In the genomic region with DNA sequence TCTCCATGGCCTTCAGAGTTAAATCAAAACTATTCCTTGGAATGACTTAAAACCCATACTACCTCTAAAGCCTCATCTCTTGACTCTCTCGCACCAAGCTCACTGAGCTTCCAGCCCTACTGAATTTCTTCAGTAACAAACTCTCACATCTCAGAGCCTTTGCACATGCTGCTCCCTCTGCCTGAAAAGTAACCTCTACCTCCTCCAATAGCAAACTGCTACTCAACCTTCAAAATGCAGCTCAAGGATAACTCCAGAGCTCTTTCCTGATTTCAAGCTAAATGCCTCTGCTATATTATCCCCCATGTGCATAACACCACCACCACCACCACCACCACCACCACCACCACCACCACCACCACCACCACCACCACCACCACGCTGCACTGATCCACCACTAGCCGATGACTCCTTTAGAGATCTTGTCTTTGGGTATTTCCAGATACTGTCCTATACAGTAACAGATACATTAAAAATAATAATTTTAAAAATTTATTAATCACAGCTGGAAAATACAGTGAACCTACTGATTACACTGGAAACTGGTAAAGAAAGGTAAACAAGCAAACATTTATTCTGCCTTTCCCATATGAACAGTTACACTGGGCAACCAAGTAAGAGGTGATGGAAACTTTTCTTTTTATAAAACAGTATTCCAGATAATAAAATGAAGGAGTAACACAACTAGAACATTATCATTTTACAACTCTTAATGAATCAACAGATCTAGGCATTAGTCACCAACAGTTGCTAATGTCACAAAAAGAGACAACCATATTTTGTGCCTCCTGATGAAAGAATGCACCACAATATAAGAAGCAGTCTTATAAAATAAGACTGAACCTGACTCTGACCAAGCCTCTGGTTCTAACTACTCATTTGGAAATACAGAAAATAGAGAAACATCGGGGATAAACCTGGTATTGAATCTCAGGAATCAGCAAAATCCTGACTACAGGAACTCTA, we compare ENCODE assay signal across 7 cellular contexts. TPM values are rescaled to one million over a fixed set of nuclear protein-coding genes. Genes with fewer than 3 reads are reported as not detected.
DNase-seq lines count a peak whose midpoint lies in the region; ATAC-seq, FAIRE-seq and TF ChIP-seq lines count a peak whose summit lies in the region.
"Not testable (repeated sequence)": the region's sequence is repeated elsewhere in the genome, so short reads cannot be mapped to it uniquely, and the experiment has no call there.

No MANE protein-coding gene starts in this region.

- not testable (repeated sequence) for H3K9me3 Mint-ChIP-seq in activated T-cell treated with anti-CD3 and anti-CD28 coated beads, Interleukin-2, amount 50 U/mL, for 72 hours; stimulated activated naive B cell treated with anti-CD40 and anti-IgM and Interleukin-4, amounts not matched to agents 10 μg/mL and 1 μg/mL and 100 μg/mL, for 72 hours

- H3K36me3 ChIP-seq in DND-41 (ENCODE audit: insufficient read depth, low read length); PC-3 (ENCODE audit: low read depth, low read length); bronchial epithelial cell (ENCODE audit: control insufficient read depth, insufficient read depth, low read length); osteoblast (ENCODE audit: insufficient read depth, low read length): not testable (repeated sequence)

- H3K27ac Mint-ChIP-seq in activated T-cell treated with anti-CD3 and anti-CD28 coated beads, Interleukin-2, amount 50 U/mL, for 72 hours; stimulated activated naive B cell treated with anti-CD40 and anti-IgM and Interleukin-4, amounts not matched to agents 10 μg/mL and 1 μg/mL and 100 μg/mL, for 72 hours: not testable (repeated sequence)

- not testable (repeated sequence) for H2AFZ ChIP-seq in DND-41 (ENCODE audit: low read depth, low read length); PC-3 (ENCODE audit: low read length); osteoblast (ENCODE audit: low read length)

- H3K4me3 Mint-ChIP-seq in activated T-cell treated with anti-CD3 and anti-CD28 coated beads, Interleukin-2, amount 50 U/mL, for 72 hours; stimulated activated naive B cell treated with anti-CD40 and anti-IgM and Interleukin-4, amounts not matched to agents 10 μg/mL and 1 μg/mL and 100 μg/mL, for 72 hours: not testable (repeated sequence)

- H3K4me3 ChIP-seq in DND-41 (ENCODE audit: low read depth in 1 of 2, low read length in 2 of 2); PC-3 (ENCODE audit: low read length); bronchial epithelial cell (ENCODE audit: low read depth, low read length); osteoblast (ENCODE audit: insufficient read depth, low read length): not testable (repeated sequence)

- not testable (repeated sequence) for H3K4me1 ChIP-seq in DND-41 (ENCODE audit: insufficient read depth, low read length); PC-3 (ENCODE audit: insufficient read depth, low read length)
- H3K4me1 ChIP-seq in osteoblast (ENCODE audit: insufficient read depth, low read length): peaks cover 12% of the 10 kb centered on the region

- not testable (repeated sequence) for H3K9me2 ChIP-seq in PC-3 (replicated peaks; ENCODE audit: low read length)

- peaks cover 85% of the 10 kb centered on the region for H3K79me2 ChIP-seq in DND-41 (ENCODE audit: insufficient read depth, low read length)
- H3K79me2 ChIP-seq in PC-3 (ENCODE audit: low read length): peaks cover 65% of the 10 kb centered on the region
- peaks cover 70% of the 10 kb centered on the region for H3K79me2 ChIP-seq in osteoblast (ENCODE audit: insufficient read depth, low read length)

- intact Hi-C loops in PC-3 (cut with micrococcal nuclease): not testable (repeated sequence)

- FAIRE-seq in bronchial epithelial cell (lab: Jason Lieb, UNC) (peak; percentile 77), islet of Langerhans (lab: Jason Lieb, UNC) (peak; percentile 21)

- not testable (repeated sequence) for TF ChIP-seq CTCF in DND-41 (IDR thresholded peaks at IDR 0.05; ENCODE audit: borderline replicate concordance, extremely low read depth, low read length, poor library complexity, severe bottlenecking); PC-3 (conservative IDR thresholded peaks at IDR 0.05; ENCODE audit: low read depth, low read length); bronchial epithelial cell (IDR thresholded peaks at IDR 0.05; ENCODE audit: insufficient read depth, low read length, severe bottlenecking); osteoblast (IDR thresholded peaks at IDR 0.05; ENCODE audit: extremely low read depth, low read depth, low read length)

- CTCF ChIA-PET in PC-3 (lab: Charles Lee): not testable (repeated sequence)

- ATAC-seq in DND-41 (ENCODE audit: insufficient read depth, low read depth): peak; percentile 27; the same call in 1 of the 3 replicates
- ATAC-seq in PC-3: peak; percentile 22; the same call in 1 of the 2 replicates
- peak; percentile 28 to 29 for ATAC-seq in activated T-cell treated with anti-CD3 and anti-CD28 coated beads, Interleukin-2, amount 50 U/mL, for 72 hours (replicated peaks in 1 of 2)
- peak; percentile 6 to 19 for ATAC-seq in stimulated activated naive B cell treated with anti-CD40 and anti-IgM and Interleukin-4, amounts not matched to agents 10 μg/mL and 1 μg/mL and 100 μg/mL, for 72 hours (replicated peaks)

- not testable (repeated sequence) for H3K27me3 Mint-ChIP-seq in activated T-cell treated with anti-CD3 and anti-CD28 coated beads, Interleukin-2, amount 50 U/mL, for 72 hours (ENCODE audit: low read depth); stimulated activated naive B cell treated with anti-CD40 and anti-IgM and Interleukin-4, amounts not matched to agents 10 μg/mL and 1 μg/mL and 100 μg/mL, for 72 hours

- H4K20me1 ChIP-seq in DND-41 (ENCODE audit: insufficient read depth, low read length) (peaks cover 23% of the 10 kb centered on the region; the same call in 1 of the 2 replicates), osteoblast (ENCODE audit: insufficient read depth, low read length) (peaks cover 23% of the 10 kb centered on the region)
- not testable (repeated sequence) for H4K20me1 ChIP-seq in PC-3 (ENCODE audit: low read length)

- not testable (repeated sequence) for H3K9ac ChIP-seq in DND-41 (ENCODE audit: low read depth, low read length); PC-3 (ENCODE audit: low read length)

- DNase-seq in DND-41; PC-3; activated T-cell treated with anti-CD3 and anti-CD28 coated beads, Interleukin-2, amount 50 U/mL, for 72 hours; bronchial epithelial cell (ENCODE audit: low read depth); osteoblast (ENCODE audit: insufficient read length, low spot score, missing footprints); stimulated activated naive B cell treated with anti-CD40 and anti-IgM and Interleukin-4, amounts not matched to agents 10 μg/mL and 1 μg/mL and 100 μg/mL, for 72 hours: not testable (repeated sequence)

- POLR2A ChIA-PET in PC-3 (lab: Charles Lee; ENCODE audit: unreplicated experiment): not testable (repeated sequence)

- H3F3A ChIP-seq in PC-3 (ENCODE audit: low read length, unreplicated experiment): not testable (repeated sequence)

- H3K4me1 Mint-ChIP-seq in activated T-cell treated with anti-CD3 and anti-CD28 coated beads, Interleukin-2, amount 50 U/mL, for 72 hours (ENCODE audit: low read depth): peaks cover 12% of the 10 kb centered on the region
- H3K4me1 Mint-ChIP-seq in stimulated activated naive B cell treated with anti-CD40 and anti-IgM and Interleukin-4, amounts not matched to agents 10 μg/mL and 1 μg/mL and 100 μg/mL, for 72 hours: peaks cover 7 to 23% of the 10 kb centered on the region in 2 donors

- not testable (repeated sequence) for H3K9me3 ChIP-seq in DND-41 (ENCODE audit: insufficient read depth, low read length, severe bottlenecking); PC-3 (ENCODE audit: low read length); osteoblast (ENCODE audit: low read depth, low read length)

- not testable (repeated sequence) for H3K4me2 ChIP-seq in DND-41 (ENCODE audit: insufficient read depth, low read length); PC-3 (ENCODE audit: low read length)
- H3K4me2 ChIP-seq in osteoblast (ENCODE audit: insufficient read depth, low read length): peak overlapping the region; percentile 6

- not testable (repeated sequence) for H3K36me3 Mint-ChIP-seq in activated T-cell treated with anti-CD3 and anti-CD28 coated beads, Interleukin-2, amount 50 U/mL, for 72 hours (ENCODE audit: insufficient read depth in 2 of 2); stimulated activated naive B cell treated with anti-CD40 and anti-IgM and Interleukin-4, amounts not matched to agents 10 μg/mL and 1 μg/mL and 100 μg/mL, for 72 hours

- H3K27ac ChIP-seq in DND-41 (ENCODE audit: low read length); PC-3 (ENCODE audit: low read length); osteoblast (ENCODE audit: low read depth, low read length): not testable (repeated sequence)

- H3K27me3 ChIP-seq in DND-41 (ENCODE audit: insufficient read depth, low read length, poor library complexity); PC-3 (ENCODE audit: low read length); bronchial epithelial cell (ENCODE audit: control insufficient read depth, insufficient read depth, low read length); osteoblast (ENCODE audit: insufficient read depth, low read length): not testable (repeated sequence)

- not testable (repeated sequence) for BruUV-seq in PC-3 (replicated peaks; lab: Mats Ljungman, UMichigan)

RNA-seq across cellular contexts. Expression of a gene that starts 51.3 kb away (rescaled TPM):
- 15.3 and 28.5 TPM in 2 replicates for total RNA-seq in PC-3 (2014; rRNA removed)
- 10 to 100 TPM; 55.6 to 60.2 TPM for total RNA-seq in activated T-cell treated with anti-CD3 and anti-CD28 coated beads, Interleukin-2, amount 50 U/mL, for 72 hours
- total RNA-seq in bronchial epithelial cell: 21.1 and 32.1 TPM in 2 replicates
- total RNA-seq in osteoblast: 36.2 and 43.0 TPM in 2 replicates
